Comparison of ENCODE assay signal across 19 cellular contexts in the genomic region with DNA sequence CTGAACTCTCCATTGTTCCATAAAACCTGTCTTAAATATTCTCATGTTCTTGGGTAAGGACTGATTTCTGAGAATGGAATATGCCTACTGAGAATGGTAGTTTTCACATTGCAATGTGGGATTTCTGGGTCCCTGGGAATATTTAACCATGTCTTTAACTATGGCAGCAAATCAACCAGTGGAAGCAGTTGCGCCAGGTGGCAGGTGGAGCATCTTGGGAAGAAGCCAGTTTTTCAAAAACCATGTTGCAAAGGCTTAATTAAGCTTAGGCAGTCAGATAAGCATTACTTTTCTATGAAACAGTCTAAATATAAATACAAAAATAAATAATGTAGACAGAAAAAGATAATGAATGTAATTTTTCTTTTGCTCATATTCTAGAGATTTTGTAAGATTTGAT.
A peak's percentile ranks its signal among the peaks of the same experiment; 100 is the strongest.
DNase-seq lines count a peak whose midpoint lies in the region; ATAC-seq and TF ChIP-seq lines count a peak whose summit lies in the region.
"Had no signal": no experiment of that assay in that cellular context is flagged by ENCODE, and none has a peak within 500 bp of the region (broad histone marks: within the 10 kb centered on the region; RNA-seq: fewer than 3 reads in every experiment).

No MANE protein-coding gene starts in this region.

- no peaks in the 10 kb centered on the region for H4K20me1 ChIP-seq in smooth muscle cell (ENCODE audit: low read depth)

- H3K27me3 ChIP-seq in right atrium auricular region (no peaks in the 10 kb centered on the region), smooth muscle cell (ENCODE audit: low read depth) (no peaks in the 10 kb centered on the region)

- TF ChIP-seq CTCF in right atrium auricular region (IDR thresholded peaks at IDR 0.05) = no peak
- no peak for TF ChIP-seq CTCF in smooth muscle cell (IDR thresholded peaks at IDR 0.05; ENCODE audit: borderline replicate concordance, insufficient read depth, poor library complexity, severe bottlenecking)
- TF ChIP-seq CTCF in coronary artery (IDR thresholded peaks at IDR 0.05) = no peak

- intact Hi-C loops in Right ventricle myocardium inferior (cut with DNase I) = no loop called here

- H3K4me3 ChIP-seq in right atrium auricular region = no peak overlapping the region
- H3K4me3 ChIP-seq in smooth muscle cell = no peak overlapping the region
- no peak overlapping the region for H3K4me3 ChIP-seq in coronary artery
- H3K4me3 ChIP-seq: A549, GM12878 had no signal

- H3K9me3 ChIP-seq in right atrium auricular region = no peaks in the 10 kb centered on the region
- H3K9me3 ChIP-seq in smooth muscle cell (replicated peaks; ENCODE audit: low read depth) = no peaks in the 10 kb centered on the region
- H3K9me3 ChIP-seq: A549, Caco-2 had no signal

- no peak overlapping the region for H2AFZ ChIP-seq in smooth muscle cell (ENCODE audit: low read depth)

- DNase-seq in DMS 273 (lab: John Stamatoyannopoulos, UW; ENCODE audit: unreplicated experiment) = peak; percentile 52
- no peak for DNase-seq in DMS 273 treated with DMSO at 0.1 percent for 48 hours (lab: John Stamatoyannopoulos, UW)
- DNase-seq in Right ventricle myocardium inferior (ENCODE audit: missing footprints) = peak; percentile 56
- DNase-seq in right atrium auricular region (ENCODE audit: low spot score) = no peak
- peak; percentile 45 for DNase-seq in NCI-H69 (lab: John Stamatoyannopoulos, UW)
- no peak for DNase-seq in smooth muscle cell (lab: John Stamatoyannopoulos, UW; ENCODE audit: unreplicated experiment)
- no peak for DNase-seq in coronary artery (ENCODE audit: low spot score)
- no peak for DNase-seq in NAMALWA (ENCODE audit: low spot score)
- DNase-seq: AML-193; Caco-2; CD4-positive, alpha-beta T cell; DMS79 treated with DMSO at 0.1 percent for 48 hours; GOT3; H7 had no signal

- no peaks in the 10 kb centered on the region for H3K36me3 ChIP-seq in right atrium auricular region
- no peaks in the 10 kb centered on the region for H3K36me3 ChIP-seq in smooth muscle cell (ENCODE audit: low read depth)

- H3K27ac ChIP-seq in right atrium auricular region (no peak overlapping the region), smooth muscle cell (ENCODE audit: low read depth) (peak overlapping the region; percentile 74), coronary artery (no peak overlapping the region)
- H3K27ac ChIP-seq: 22Rv1, A549, C4-2B had no signal

- no peaks in the 10 kb centered on the region for H3K4me1 ChIP-seq in right atrium auricular region
- H3K4me1 ChIP-seq in smooth muscle cell (ENCODE audit: low read depth) = peaks cover 55% of the 10 kb centered on the region
- H3K4me1 ChIP-seq: A549 had no signal

- peaks cover 16% of the 10 kb centered on the region for H3F3A ChIP-seq in smooth muscle cell (ENCODE audit: low read depth)

- WGBS in smooth muscle cell (ENCODE audit: low lambda C conversion rate) = 70% methylated on average over 1 of the region's 1 CpG

- no peaks in the 10 kb centered on the region for H3K79me2 ChIP-seq in smooth muscle cell (ENCODE audit: low read depth)

- no peak overlapping the region for H3K4me2 ChIP-seq in smooth muscle cell
- H3K4me2 ChIP-seq: A549 had no signal

- no peak for ATAC-seq in Right ventricle myocardium inferior
- ATAC-seq: A549, GM12878, HCT116 had no signal

- no peak overlapping the region for H3K9ac ChIP-seq in smooth muscle cell (ENCODE audit: low read depth)

Comparison
In these comparisons a context has a peak if more than half of its experiments do, and no peak if none do; other contexts are left out.
1. DNase-seq: peak in DMS 273 (single experiment), Right ventricle myocardium inferior (single experiment) and NCI-H69 (single experiment); none in DMS 273 treated with DMSO at 0.1 percent for 48 hours (single experiment), right atrium auricular region (single experiment), smooth muscle cell (single experiment), coronary artery (single experiment) and NAMALWA (single experiment).